Comparison of ENCODE assay signal across 6 cellular contexts in genomic region chr22:11063022-11063685, GRCh38.
DNase-seq lines count a peak whose midpoint lies in the region; ATAC-seq and TF ChIP-seq lines count a peak whose summit lies in the region.
"Not testable (repeated sequence)": the region's sequence is repeated elsewhere in the genome, so short reads cannot be mapped to it uniquely, and the experiment has no call there.

No MANE protein-coding gene starts in this region.

- not testable (repeated sequence) for TF ChIP-seq EP300 in sigmoid colon (IDR thresholded peaks at IDR 0.05)

- not testable (repeated sequence) for H3K36me3 ChIP-seq in endodermal cell (ENCODE audit: control insufficient read depth, insufficient read depth, low read length); iPS-20b (ENCODE audit: insufficient read depth, low read depth, low read length); lung (ENCODE audit: control insufficient read depth in 2 of 2, insufficient read depth in 2 of 2, low read length in 2 of 2); sigmoid colon

- not testable (repeated sequence) for H3K27me3 ChIP-seq in endodermal cell (ENCODE audit: control insufficient read depth, insufficient read depth, low read length, poor library complexity, severe bottlenecking); iPS-20b (ENCODE audit: insufficient read depth, low read length); lung (ENCODE audit: control insufficient read depth, insufficient read depth); sigmoid colon

- not testable (repeated sequence) for H3K27ac ChIP-seq in endodermal cell (ENCODE audit: low read depth, low read length); iPS-20b (ENCODE audit: low read length); lung (ENCODE audit: low read depth in 1 of 2, low read length in 1 of 2); sigmoid colon

- intact Hi-C loops in CD14-positive monocyte (cut with micrococcal nuclease); activated CD4-positive, alpha-beta T cell treated with anti-CD3 and anti-CD28 coated beads, Interleukin-2, amount 10 ng/mL, durations not matched to agents 24 days and 14 days (cut with micrococcal nuclease); sigmoid colon (cut with DNase I): not testable (repeated sequence)

- H3K4me1 Mint-ChIP-seq in CD14-positive monocyte; activated CD4-positive, alpha-beta T cell treated with anti-CD3 and anti-CD28 coated beads, Interleukin-2, amount 10 ng/mL, durations not matched to agents 24 days and 14 days; endodermal cell: not testable (repeated sequence)

- not testable (repeated sequence) for H3K4me3 Mint-ChIP-seq in CD14-positive monocyte; activated CD4-positive, alpha-beta T cell treated with anti-CD3 and anti-CD28 coated beads, Interleukin-2, amount 10 ng/mL, durations not matched to agents 24 days and 14 days; endodermal cell

- TF ChIP-seq CTCF in CD14-positive monocyte (IDR thresholded peaks at IDR 0.05); endodermal cell (conservative IDR thresholded peaks at IDR 0.05); lung (IDR thresholded peaks at IDR 0.05; ENCODE audit: control extremely low read depth, extremely low read depth); sigmoid colon (IDR thresholded peaks at IDR 0.05): not testable (repeated sequence)

- ATAC-seq in lung (ENCODE audit: insufficient read depth, low FRiP score) = not testable (repeated sequence)

- H3K27me3 Mint-ChIP-seq in CD14-positive monocyte (ENCODE audit: low read depth in 3 of 3); activated CD4-positive, alpha-beta T cell treated with anti-CD3 and anti-CD28 coated beads, Interleukin-2, amount 10 ng/mL, durations not matched to agents 24 days and 14 days; endodermal cell (ENCODE audit: insufficient read depth): not testable (repeated sequence)

- DNase-seq in CD14-positive monocyte (ENCODE audit: low spot score) (peak; percentile 33), endodermal cell (peak; percentile 1), lung (ENCODE audit: low spot score) (peak; percentile 29), sigmoid colon (peak; percentile 58)
- peak; percentile 55 for DNase-seq in activated CD4-positive, alpha-beta T cell treated with anti-CD3 and anti-CD28 coated beads, Interleukin-2, amount 10 ng/mL, durations not matched to agents 24 days and 14 days

- WGBS in endodermal cell (ENCODE audit: insufficient coverage in 1 of 2, insufficient read length in 1 of 2), 2 experiments = 51 to 53% methylated on average over 5 of the region's 5 CpGs
- 39 to 53% methylated on average over 5 of the region's 5 CpGs for WGBS in lung, 2 donors
- WGBS in sigmoid colon, 2 donors = 39 to 45% methylated on average over 5 of the region's 5 CpGs

- not testable (repeated sequence) for H3K9ac ChIP-seq in endodermal cell (ENCODE audit: extremely low read depth, low read length, poor library complexity, severe bottlenecking); iPS-20b (ENCODE audit: low read depth, low read length)

- H3K4me1 ChIP-seq in endodermal cell (ENCODE audit: control insufficient read depth, insufficient read depth, low read length); iPS-20b (ENCODE audit: insufficient read depth, low read length); lung (ENCODE audit: control insufficient read depth in 2 of 2, insufficient read depth in 2 of 2, low read length in 2 of 2); sigmoid colon: not testable (repeated sequence)

- not testable (repeated sequence) for H3K27ac Mint-ChIP-seq in CD14-positive monocyte; activated CD4-positive, alpha-beta T cell treated with anti-CD3 and anti-CD28 coated beads, Interleukin-2, amount 10 ng/mL, durations not matched to agents 24 days and 14 days; endodermal cell

- H3K9me3 ChIP-seq in endodermal cell (ENCODE audit: control insufficient read depth, low read length) (peaks cover 84% of the 10 kb centered on the region), iPS-20b (ENCODE audit: insufficient read depth, low read depth, low read length) (peaks cover 81% of the 10 kb centered on the region), lung (ENCODE audit: control insufficient read depth in 2 of 2, insufficient read depth in 1 of 2, low read length in 1 of 2) (peaks cover 0 to 24% of the 10 kb centered on the region in 2 donors), sigmoid colon (peaks cover 0 to 25% (median 6%) of the 10 kb centered on the region in 4 donors)

- not testable (repeated sequence) for H3K4me3 ChIP-seq in endodermal cell (ENCODE audit: low read length); lung; sigmoid colon
- H3K4me3 ChIP-seq in iPS-20b (ENCODE audit: low read length) = peak overlapping the region; percentile 35; the same call in 1 of the 2 replicates

- peaks cover 37 to 58% (median 51%) of the 10 kb centered on the region in 7 donors for H3K9me3 Mint-ChIP-seq in CD14-positive monocyte
- H3K9me3 Mint-ChIP-seq in activated CD4-positive, alpha-beta T cell treated with anti-CD3 and anti-CD28 coated beads, Interleukin-2, amount 10 ng/mL, durations not matched to agents 24 days and 14 days = peaks cover 55% of the 10 kb centered on the region
- H3K9me3 Mint-ChIP-seq in endodermal cell = peaks cover 92% of the 10 kb centered on the region

- not testable (repeated sequence) for TF ChIP-seq POLR2A in sigmoid colon (IDR thresholded peaks at IDR 0.05)

- not testable (repeated sequence) for H3K36me3 Mint-ChIP-seq in CD14-positive monocyte; activated CD4-positive, alpha-beta T cell treated with anti-CD3 and anti-CD28 coated beads, Interleukin-2, amount 10 ng/mL, durations not matched to agents 24 days and 14 days (ENCODE audit: low read depth)
- peaks cover 15% of the 10 kb centered on the region for H3K36me3 Mint-ChIP-seq in endodermal cell (ENCODE audit: low read depth)

Comparison
In these comparisons a context has a peak if more than half of its experiments do, and no peak if none do; other contexts are left out.
1. DNase-seq: peak in every context shown above with its lines; median percentile 58 in sigmoid colon; 55 in activated CD4-positive, alpha-beta T cell treated with anti-CD3 and anti-CD28 coated beads, Interleukin-2, amount 10 ng/mL, durations not matched to agents 24 days and 14 days; 33 in CD14-positive monocyte; 29 in lung; 1 in endodermal cell.